23 cellular contexts compared by ENCODE assay signal in genomic region chr6:40794581-40794980, GRCh38.
DNase-seq lines count a peak whose midpoint lies in the region; ATAC-seq and TF ChIP-seq lines count a peak whose summit lies in the region.
"Had no signal": no experiment of that assay in that cellular context is flagged by ENCODE, and none has a peak within 500 bp of the region (broad histone marks: within the 10 kb centered on the region; RNA-seq: fewer than 3 reads in every experiment).

No MANE protein-coding gene starts in this region.

- peaks cover 2% of the 10 kb centered on the region for H3K9me3 Mint-ChIP-seq in activated CD4-positive, alpha-beta T cell treated with anti-CD3 and anti-CD28 coated beads, Interleukin-2, amount 10 ng/mL, durations not matched to agents 7 days and 5 days
- H3K9me3 Mint-ChIP-seq: CD8-positive, alpha-beta memory T cell; HFFc6 had no signal

- no peaks in the 10 kb centered on the region for H3K27me3 ChIP-seq in adrenal gland
- H3K27me3 ChIP-seq: BE2C had no signal

- no peaks in the 10 kb centered on the region for H3K36me3 ChIP-seq in adrenal gland (replicated peaks in 1 of 2)
- H3K36me3 ChIP-seq: BE2C had no signal

- no peak overlapping the region for H3K4me3 Mint-ChIP-seq in T-helper 17 cell
- no peak overlapping the region for H3K4me3 Mint-ChIP-seq in activated CD4-positive, alpha-beta T cell treated with anti-CD3 and anti-CD28 coated beads, Interleukin-2, amount 10 ng/mL, durations not matched to agents 7 days and 5 days
- H3K4me3 Mint-ChIP-seq: CD4-positive, CD25-positive, alpha-beta regulatory T cell; CD8-positive, alpha-beta memory T cell; HFFc6 had no signal

- peak; percentile 60 for ATAC-seq in esophagus mucosa
- no peak for ATAC-seq in T-helper 17 cell
- ATAC-seq: GM12878, HCT116, HepG2 had no signal

- no peak for TF ChIP-seq CTCF in adrenal gland (IDR thresholded peaks at IDR 0.05)

- peak; percentile 69 for DNase-seq in kidney tubule cell (ENCODE audit: low spot score)
- DNase-seq in renal cortical epithelial cell (ENCODE audit: low read depth), result peak; percentile 47
- no peak for DNase-seq in T-helper 17 cell
- DNase-seq in activated CD4-positive, alpha-beta T cell treated with anti-CD3 and anti-CD28 coated beads, Interleukin-2, amount 10 ng/mL, durations not matched to agents 7 days and 5 days, result no peak
- no peak for DNase-seq in adrenal gland
- DNase-seq in stimulated activated CD4-positive, alpha-beta T cell treated with anti-CD3 and anti-CD28 coated beads, Interleukin-15, amount 100 ng/mL, for 24 hours, result no peak
- DNase-seq: ACHN; BE2C; C1 segment of cervical spinal cord; CD4-positive, CD25-positive, alpha-beta regulatory T cell; CD8-positive, alpha-beta memory T cell; COR-L47; DMS 273 treated with DMSO at 0.1 percent for 48 hours; DMS53; DND-41; EL; GOT3; H7; HFFc6 had no signal

- no peak overlapping the region for H3K27ac ChIP-seq in adrenal gland

- H3K4me1 Mint-ChIP-seq in T-helper 17 cell, result peaks cover 4% of the 10 kb centered on the region
- peaks cover 19% of the 10 kb centered on the region for H3K4me1 Mint-ChIP-seq in activated CD4-positive, alpha-beta T cell treated with anti-CD3 and anti-CD28 coated beads, Interleukin-2, amount 10 ng/mL, durations not matched to agents 7 days and 5 days
- H3K4me1 Mint-ChIP-seq: CD4-positive, CD25-positive, alpha-beta regulatory T cell had no signal

- POLR2A ChIA-PET in activated CD4-positive, alpha-beta T cell treated with anti-CD3 and anti-CD28 coated beads, Interleukin-2, amount 10 ng/mL, durations not matched to agents 7 days and 5 days (lab: Charles Lee), result no interaction called here

- H3K27ac Mint-ChIP-seq in T-helper 17 cell, result no peak overlapping the region
- no peak overlapping the region for H3K27ac Mint-ChIP-seq in activated CD4-positive, alpha-beta T cell treated with anti-CD3 and anti-CD28 coated beads, Interleukin-2, amount 10 ng/mL, durations not matched to agents 7 days and 5 days
- H3K27ac Mint-ChIP-seq: CD4-positive, CD25-positive, alpha-beta regulatory T cell; CD8-positive, alpha-beta memory T cell; HFFc6 had no signal

- no peak for TF ChIP-seq POLR2A in adrenal gland (IDR thresholded peaks at IDR 0.05)

- H3K9me3 ChIP-seq in T-helper 17 cell (ENCODE audit: control insufficient read depth, low read length, poor library complexity, severe bottlenecking) (no peaks in the 10 kb centered on the region), adrenal gland (replicated peaks in 1 of 3) (no peaks in the 10 kb centered on the region)
- H3K9me3 ChIP-seq: BE2C had no signal

- no peaks in the 10 kb centered on the region for H3K4me1 ChIP-seq in adrenal gland (replicated peaks in 1 of 2)

- WGBS in adrenal gland, 4 donors, result 70 to 84% (median 76%) methylated on average over 2 of the region's 2 CpGs

- no peaks in the 10 kb centered on the region for H3K36me3 Mint-ChIP-seq in T-helper 17 cell (ENCODE audit: low read depth)
- no peaks in the 10 kb centered on the region for H3K36me3 Mint-ChIP-seq in activated CD4-positive, alpha-beta T cell treated with anti-CD3 and anti-CD28 coated beads, Interleukin-2, amount 10 ng/mL, durations not matched to agents 7 days and 5 days (ENCODE audit: low read depth)
- H3K36me3 Mint-ChIP-seq: CD4-positive, CD25-positive, alpha-beta regulatory T cell; CD8-positive, alpha-beta memory T cell had no signal

- H3K27me3 Mint-ChIP-seq in T-helper 17 cell, result peaks cover 32% of the 10 kb centered on the region
- no peaks in the 10 kb centered on the region for H3K27me3 Mint-ChIP-seq in activated CD4-positive, alpha-beta T cell treated with anti-CD3 and anti-CD28 coated beads, Interleukin-2, amount 10 ng/mL, durations not matched to agents 7 days and 5 days
- H3K27me3 Mint-ChIP-seq: CD4-positive, CD25-positive, alpha-beta regulatory T cell had no signal

- CTCF ChIA-PET in activated CD4-positive, alpha-beta T cell treated with anti-CD3 and anti-CD28 coated beads, Interleukin-2, amount 10 ng/mL, durations not matched to agents 7 days and 5 days (lab: Charles Lee), result no interaction called here

- H3K4me3 ChIP-seq in adrenal gland, result no peak overlapping the region
- H3K4me3 ChIP-seq: GM12878 had no signal

- intact Hi-C loops in adrenal gland (cut with DNase I), result no loop called here

Comparison
In these comparisons a context has a peak if more than half of its experiments do, and no peak if none do; other contexts are left out.
1. DNase-seq: peak in kidney tubule cell (single experiment) and renal cortical epithelial cell (single experiment); none in T-helper 17 cell (0 of 3), activated CD4-positive, alpha-beta T cell treated with anti-CD3 and anti-CD28 coated beads, Interleukin-2, amount 10 ng/mL, durations not matched to agents 7 days and 5 days (single experiment), adrenal gland (0 of 7) and stimulated activated CD4-positive, alpha-beta T cell treated with anti-CD3 and anti-CD28 coated beads, Interleukin-15, amount 100 ng/mL, for 24 hours (single experiment).